8 cellular contexts compared by ENCODE assay signal in the genomic region with DNA sequence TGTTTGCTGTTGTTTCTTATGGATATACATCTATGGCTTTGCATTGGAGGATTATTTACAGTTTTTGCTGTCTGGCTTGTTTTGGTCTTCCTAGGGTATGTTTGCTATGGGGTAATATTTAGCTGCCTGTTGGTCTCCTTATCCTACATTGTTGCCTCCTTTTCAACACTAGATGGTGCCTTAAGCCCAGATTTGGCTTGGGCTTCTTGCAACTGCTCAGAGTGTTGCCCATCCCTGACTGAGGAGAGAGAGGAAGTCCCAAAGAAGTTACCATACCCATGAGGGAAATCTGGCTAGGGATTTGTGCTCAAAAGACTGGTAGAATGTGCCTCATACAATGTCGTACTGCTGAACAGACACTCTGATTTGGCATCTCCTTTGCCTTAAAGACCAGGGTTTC.
DNase-seq lines count a peak whose midpoint lies in the region; ATAC-seq and TF ChIP-seq lines count a peak whose summit lies in the region.

No MANE protein-coding gene starts in this region.

- H3K27me3 ChIP-seq in testis = no peaks in the 10 kb centered on the region

- DNase-seq in NCI-H446 treated with DMSO at 0.1 percent for 48 hours (lab: John Stamatoyannopoulos, UW) (peak; percentile 0), ecto neural progenitor cell (ENCODE audit: low spot score) (peak; percentile 53), testis (peak; percentile 24), germinal center (ENCODE audit: low spot score) (no peak)

- peak; percentile 48 for ATAC-seq in GM18867 (IDR thresholded peaks at IDR 0.05; ENCODE audit: unreplicated experiment)
- no peak for ATAC-seq in GM19324 (IDR thresholded peaks at IDR 0.05; ENCODE audit: low FRiP score, unreplicated experiment)
- ATAC-seq in GM19463 (IDR thresholded peaks at IDR 0.05; ENCODE audit: unreplicated experiment) = no peak

- WGBS in testis, 2 donors = 53 to 54% methylated on average over 1 of the region's 1 CpG

- no peaks in the 10 kb centered on the region for H3K9me3 ChIP-seq in testis

- TF ChIP-seq CTCF in C4-2B (conservative IDR thresholded peaks at IDR 0.05) = peak; percentile 83
- TF ChIP-seq CTCF in testis (IDR thresholded peaks at IDR 0.05) = no peak

- H3K27ac ChIP-seq in C4-2B (no peak overlapping the region; the same call in 1 of the 2 replicates), testis (no peak overlapping the region)

- H3K4me3 ChIP-seq in testis = no peak overlapping the region

- intact Hi-C loops in testis (cut with DNase I; ENCODE audit: low total_unique reads) = no loop called here

- no peaks in the 10 kb centered on the region for H3K4me1 ChIP-seq in testis

- TF ChIP-seq POLR2A in testis (IDR thresholded peaks at IDR 0.05) = no peak

- no peaks in the 10 kb centered on the region for H3K36me3 ChIP-seq in testis (ENCODE audit: low read depth, missing control alignments)
